9 cellular contexts compared by ENCODE assay signal in the genomic region with DNA sequence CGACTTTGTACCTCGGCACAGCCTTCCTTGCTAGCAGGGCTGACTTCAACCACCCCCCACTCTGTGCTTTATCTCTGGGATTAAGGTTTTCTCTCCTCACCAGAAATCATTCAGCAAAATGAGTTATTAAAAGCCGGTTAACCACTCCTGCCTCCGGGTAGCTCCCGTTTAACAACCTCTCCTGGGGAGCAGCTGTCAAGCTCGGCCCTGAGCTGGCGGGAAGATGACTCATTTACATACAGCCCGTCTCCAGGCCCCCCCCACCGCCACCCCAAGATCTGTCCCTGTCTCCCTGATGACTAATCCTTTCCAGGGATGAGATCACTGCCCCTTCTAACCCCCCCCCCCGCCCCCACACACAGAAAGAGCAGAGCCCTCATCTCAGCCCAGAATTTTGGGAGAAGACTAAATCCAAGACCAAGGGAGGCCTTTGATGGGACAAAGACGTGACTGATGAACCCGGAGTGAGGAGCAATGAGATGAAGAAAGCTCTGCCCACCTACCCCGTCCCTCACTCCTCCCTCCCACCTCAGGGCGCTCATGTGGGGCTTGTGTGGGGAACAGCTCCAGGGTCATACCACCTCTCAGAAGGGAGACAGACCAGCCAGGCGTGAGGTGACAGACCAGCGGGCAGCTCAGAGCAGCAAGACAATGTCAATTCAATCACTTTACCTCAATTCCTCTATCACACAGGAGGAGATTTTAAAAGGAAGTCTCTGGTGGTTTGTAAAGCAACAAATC. TPM values are rescaled to one million over a fixed set of nuclear protein-coding genes. Genes with fewer than 3 reads are reported as not detected.
DNase-seq lines count a peak whose midpoint lies in the region; ATAC-seq and TF ChIP-seq lines count a peak whose summit lies in the region.
"Had no signal": no experiment of that assay in that cellular context is flagged by ENCODE, and none has a peak within 500 bp of the region (broad histone marks: within the 10 kb centered on the region; RNA-seq: fewer than 3 reads in every experiment).

No MANE protein-coding gene starts in this region.

- no peak for ATAC-seq in effector memory CD8-positive, alpha-beta T cell (replicated peaks)
- ATAC-seq in HG03457 (IDR thresholded peaks at IDR 0.05; ENCODE audit: unreplicated experiment): no peak

- H3K4me2 ChIP-seq in SK-N-SH (peak overlapping the region; percentile 26), hepatocyte (no peak overlapping the region)

- H3K27me3 ChIP-seq in SK-N-SH (ENCODE audit: insufficient read depth) (no peaks in the 10 kb centered on the region), hepatocyte (no peaks in the 10 kb centered on the region)

- no peaks in the 10 kb centered on the region for H3K9me3 Mint-ChIP-seq in effector memory CD8-positive, alpha-beta T cell

- DNase-seq in AG09319 (ENCODE audit: extremely low read depth, low read depth) (peak; percentile 22), HEK293T (ENCODE audit: extremely low spot score) (peak; percentile 25), SK-N-SH (peak; percentile 44), hepatocyte (ENCODE audit: low spot score) (peak; percentile 77), CD1c-positive myeloid dendritic cell (ENCODE audit: extremely low spot score) (no peak)
- DNase-seq in effector memory CD8-positive, alpha-beta T cell: no peak
- no peak for DNase-seq in activated effector memory CD4-positive, alpha-beta T cell treated with Interleukin-2 at 50 U/mL for 16 hours
- DNase-seq: stimulated activated CD4-positive, alpha-beta T cell treated with anti-CD3 and anti-CD28 coated beads, Interleukin-12 subunit alpha, Interleukin-12 subunit beta, amount 100 ng/mL, for 4 hours had no signal

- H3K9ac ChIP-seq in SK-N-SH: no peak overlapping the region

- CTCF ChIA-PET in HEK293T (lab: Yijun Ruan, JAX) (interaction anchor here (0.6 kb wide), 1 partner anchor 219 kb away, joined by 3 read pairs; no protein-coding TSS in a partner anchor), SK-N-SH (lab: Yijun Ruan, JAX) (interaction anchor here (0.6 to 2.1 kb wide), 4 partner anchors 13 to 233 kb away, joined by 3 to 7 read pairs (median 4); no protein-coding TSS in a partner anchor)

- H2AFZ ChIP-seq in SK-N-SH (ENCODE audit: low read depth) (peak overlapping the region; percentile 45; the same call in 1 of the 2 replicates), hepatocyte (no peak overlapping the region)

- H3K9me3 ChIP-seq in SK-N-SH (no peaks in the 10 kb centered on the region), hepatocyte (ENCODE audit: low read depth) (no peaks in the 10 kb centered on the region)

- peaks cover 15 to 24% of the 10 kb centered on the region in 2 donors for H3K27me3 Mint-ChIP-seq in effector memory CD8-positive, alpha-beta T cell

- H3K27ac ChIP-seq in SK-N-SH (ENCODE audit: low read depth in 2 of 2, low read length in 1 of 2): peak overlapping the region in 1 of 2 experiments; percentile 45; a peak in 2 of 4 replicates
- H3K27ac ChIP-seq in hepatocyte: peak overlapping the region; percentile 23

- TF ChIP-seq RAD21 in SK-N-SH (IDR thresholded peaks at IDR 0.05; ENCODE audit: low read length): no peak

- H3K4me3 Mint-ChIP-seq in effector memory CD8-positive, alpha-beta T cell: no peak overlapping the region

- H4K20me1 ChIP-seq in SK-N-SH (ENCODE audit: insufficient read depth) (no peaks in the 10 kb centered on the region), hepatocyte (ENCODE audit: insufficient read depth, poor library complexity, severe bottlenecking) (no peaks in the 10 kb centered on the region)

- H3K4me1 ChIP-seq in SK-N-SH (ENCODE audit: control insufficient read depth in 1 of 2, insufficient read depth in 2 of 2, low read depth in 1 of 2, low read length in 1 of 2) (peaks cover 0 to 17% of the 10 kb centered on the region in 2 experiments; a peak in 2 of 4 replicates), hepatocyte (ENCODE audit: insufficient read depth) (peaks cover 5% of the 10 kb centered on the region)

- H3K36me3 ChIP-seq in SK-N-SH (replicated peaks in 1 of 2; ENCODE audit: control insufficient read depth in 1 of 2, insufficient read depth in 2 of 2, low read length in 1 of 2) (no peaks in the 10 kb centered on the region), hepatocyte (replicated peaks; ENCODE audit: insufficient read depth, low read depth) (no peaks in the 10 kb centered on the region)

- POLR2A ChIA-PET in HEK293T (lab: Yijun Ruan, JAX): interaction anchor here (3.1 kb wide), 1 partner anchor 249 kb away, joined by 10 read pairs; the partner anchor contains the start of gene MSH6
- POLR2A ChIA-PET in SK-N-SH (lab: Yijun Ruan, JAX): no interaction called here

- H3K4me1 Mint-ChIP-seq in effector memory CD8-positive, alpha-beta T cell (ENCODE audit: low read depth in 2 of 2): no peaks in the 10 kb centered on the region

- H3K36me3 Mint-ChIP-seq in effector memory CD8-positive, alpha-beta T cell (ENCODE audit: insufficient read depth): no peaks in the 10 kb centered on the region

- H3K9me2 ChIP-seq in SK-N-SH (no peaks in the 10 kb centered on the region), hepatocyte (replicated peaks; ENCODE audit: insufficient read depth) (no peaks in the 10 kb centered on the region)

- no peak overlapping the region; a peak in 1 of 4 replicates for H3K4me3 ChIP-seq in SK-N-SH (ENCODE audit: low read depth in 2 of 2, low read length in 1 of 2)
- H3K4me3 ChIP-seq in hepatocyte: no peak overlapping the region

- 32% methylated on average over 15 of the region's 16 CpGs for WGBS in SK-N-SH (ENCODE audit: low lambda C conversion rate)
- 40% methylated on average over 16 of the region's 16 CpGs for WGBS in hepatocyte (ENCODE audit: low lambda C conversion rate, missing lambda C conversion rate)

- H3K27ac Mint-ChIP-seq in effector memory CD8-positive, alpha-beta T cell: no peak overlapping the region

- peak in 1 of 2 experiments; percentile 62; a peak in 1 of 4 replicates for TF ChIP-seq EP300 in SK-N-SH (IDR thresholded peaks at IDR 0.05; ENCODE audit: borderline replicate concordance in 1 of 2, low read depth in 1 of 2, low read length in 1 of 2)

- TF ChIP-seq CTCF in AG09319 (IDR thresholded peaks at IDR 0.05; ENCODE audit: low read depth, low read length) (no peak), SK-N-SH (IDR thresholded peaks at IDR 0.05) (no peak), hepatocyte (IDR thresholded peaks at IDR 0.05; ENCODE audit: poor library complexity) (no peak)

- H3K79me2 ChIP-seq in SK-N-SH (ENCODE audit: insufficient read depth): no peaks in the 10 kb centered on the region
- H3K79me2 ChIP-seq in hepatocyte: no peaks in the 10 kb centered on the region

- H3F3A ChIP-seq in SK-N-SH (replicated peaks; ENCODE audit: insufficient read depth): no peaks in the 10 kb centered on the region

TF ChIP-seq in HEK293T, 16 proteins besides CTCF, POLR2A, EP300 and RAD21:
- TF ChIP-seq ARNT (IDR thresholded peaks at IDR 0.05) (peak; percentile 58; the same call in 1 of the 2 replicates), FOXA1 (IDR thresholded peaks at IDR 0.05) (no peak), BHLHE40 (IDR thresholded peaks at IDR 0.05; ENCODE audit: borderline replicate concordance) (no peak), SUZ12 (IDR thresholded peaks at IDR 0.05) (no peak)

TF ChIP-seq in SK-N-SH, 30 proteins besides CTCF, POLR2A, EP300 and RAD21 (continues in another document):
- TF ChIP-seq JUND (IDR thresholded peaks at IDR 0.05) (peak; percentile 91), CHD2 (IDR thresholded peaks at IDR 0.05; ENCODE audit: low read length, partially characterized antibody) (no peak), SIN3A (IDR thresholded peaks at IDR 0.05; ENCODE audit: borderline replicate concordance, low read depth, low read length) (peak; percentile 65; the same call in 1 of the 2 replicates), FOXM1 (IDR thresholded peaks at IDR 0.05; ENCODE audit: low read depth) (no peak), NRF1 (IDR thresholded peaks at IDR 0.05; ENCODE audit: low read depth, low read length) (no peak), SMC3 (IDR thresholded peaks at IDR 0.05; ENCODE audit: low read depth, low read length) (no peak), ZBTB33 (IDR thresholded peaks at IDR 0.05; ENCODE audit: borderline replicate concordance, low read depth) (no peak), TCF12 (IDR thresholded peaks at IDR 0.05) (peak; percentile 69), NFIC (IDR thresholded peaks at IDR 0.05; ENCODE audit: borderline replicate concordance) (peak; percentile 16; the same call in 1 of the 2 replicates), USF1 (IDR thresholded peaks at IDR 0.05; ENCODE audit: borderline replicate concordance, low read depth) (no peak), EZH2phosphoT487 (IDR thresholded peaks at IDR 0.05; ENCODE audit: borderline replicate concordance, low read depth) (no peak), RFX5 (IDR thresholded peaks at IDR 0.05; ENCODE audit: low read length) (no peak), RCOR1 (IDR thresholded peaks at IDR 0.05; ENCODE audit: low read length) (no peak), GABPA (IDR thresholded peaks at IDR 0.05; ENCODE audit: low read depth) (no peak)

RNA-seq across cellular contexts. Expression of gene KCNK12, which starts 36.4 kb away (rescaled TPM):
- 0.02 TPM in 1 of 2 replicates, not detected in the other for polyA plus RNA-seq in SK-N-SH (2012; rRNA removed)
- polyA plus RNA-seq in SK-N-SH (2012; cell fraction: cytosol; rRNA removed): 0.01 TPM in 1 of 2 replicates, not detected in the other
- 0.01 TPM in 1 of 2 replicates, not detected in the other for polyA plus RNA-seq in SK-N-SH (2012; cell fraction: nucleus; rRNA removed)
- 9.6 and 9.8 TPM in 2 replicates for total RNA-seq in hepatocyte
- polyA plus RNA-seq in hepatocyte: 27.6 and 30.0 TPM in 2 replicates

Comparison
In these comparisons a context has a peak if more than half of its experiments do, and no peak if none do; other contexts are left out.
1. DNase-seq: peak in AG09319 (single experiment), HEK293T (single experiment), SK-N-SH (single experiment) and hepatocyte (single experiment); none in effector memory CD8-positive, alpha-beta T cell (0 of 3), activated effector memory CD4-positive, alpha-beta T cell treated with Interleukin-2 at 50 U/mL for 16 hours (single experiment) and CD1c-positive myeloid dendritic cell (single experiment).
2. RNA of gene KCNK12, which starts 36.4 kb away (polyA plus RNA-seq): 27.6 to 30.0 TPM in hepatocyte; 0.01 to 0.02 TPM in SK-N-SH; every median in the first group is over 10 times any median in the second.